Comparison of ENCODE assay signal across 11 cellular contexts in the genomic region with DNA sequence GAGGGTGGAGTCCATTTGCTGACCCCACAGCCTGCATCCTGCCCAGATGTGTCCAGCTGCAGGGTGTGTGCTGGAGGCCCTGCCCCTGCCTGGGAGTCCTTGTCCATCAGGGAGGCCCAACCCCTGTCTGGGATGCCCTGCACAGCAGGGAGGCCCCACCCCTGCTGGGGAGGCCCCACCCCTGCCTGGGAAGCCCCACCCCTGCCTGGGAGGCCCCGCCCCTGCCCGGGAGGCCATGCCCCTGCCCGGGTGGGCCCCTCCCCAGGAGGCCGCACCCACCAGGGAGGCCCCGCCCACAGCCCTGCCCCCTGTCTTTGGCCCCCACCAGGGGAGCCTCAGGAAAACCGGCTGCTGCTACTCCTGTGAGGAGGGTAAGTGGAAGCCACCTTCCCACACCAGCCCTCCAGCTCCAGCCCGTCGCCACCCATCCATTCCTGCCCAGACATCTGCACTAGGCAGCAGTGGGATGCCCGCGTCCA. TPM values are rescaled to one million over a fixed set of nuclear protein-coding genes. Genes with fewer than 3 reads are reported as not detected.
DNase-seq lines count a peak whose midpoint lies in the region; TF ChIP-seq lines count a peak whose summit lies in the region.
"Had no signal": no experiment of that assay in that cellular context is flagged by ENCODE, and none has a peak within 500 bp of the region (broad histone marks: within the 10 kb centered on the region; RNA-seq: fewer than 3 reads in every experiment).

No MANE protein-coding gene starts in this region.

- no peaks in the 10 kb centered on the region for H3K27me3 Mint-ChIP-seq in osteocyte (ENCODE audit: unreplicated experiment)
- H3K27me3 Mint-ChIP-seq: naive B cell had no signal

- no peak overlapping the region for H3K27ac ChIP-seq in WERI-Rb-1
- H3K27ac ChIP-seq: thyroid gland had no signal

- no peak overlapping the region for H3K27ac Mint-ChIP-seq in osteocyte (ENCODE audit: unreplicated experiment)

- peaks cover 12% of the 10 kb centered on the region for H3K4me1 Mint-ChIP-seq in osteocyte (ENCODE audit: unreplicated experiment)

- H3K27me3 ChIP-seq in WERI-Rb-1 (ENCODE audit: insufficient read depth, low read depth, severe bottlenecking): no peaks in the 10 kb centered on the region
- H3K27me3 ChIP-seq: thyroid gland had no signal

- no peak overlapping the region for H3K4me3 ChIP-seq in WERI-Rb-1 (ENCODE audit: low read depth, low read length)
- H3K4me3 ChIP-seq: thyroid gland had no signal

- no peak for TF ChIP-seq CTCF in WERI-Rb-1 (IDR thresholded peaks at IDR 0.05; ENCODE audit: low read depth, low read length)
- TF ChIP-seq CTCF in osteocyte (IDR thresholded peaks at IDR 0.05): no peak

- no peaks in the 10 kb centered on the region for H3K9me3 Mint-ChIP-seq in osteocyte (ENCODE audit: unreplicated experiment)

- peak; percentile 39 for DNase-seq in NCI-H82 (lab: John Stamatoyannopoulos, UW)
- no peak for DNase-seq in NCI-H82 treated with DMSO at 0.1 percent for 48 hours (lab: John Stamatoyannopoulos, UW; ENCODE audit: unreplicated experiment)
- peak; percentile 49 for DNase-seq in WERI-Rb-1
- peak; percentile 14 for DNase-seq in fibroblast of the conjunctiva (ENCODE audit: low read depth)
- DNase-seq in stimulated activated CD8-positive, alpha-beta memory T cell treated with anti-CD3 and anti-CD28 coated beads, Interleukin-4, amount 100 ng/mL, for 48 hours: peak; percentile 80
- DNase-seq in GF-D8 (lab: John Stamatoyannopoulos, UW): no peak
- DNase-seq in SK-N-DZ (ENCODE audit: low spot score): no peak
- DNase-seq in osteocyte (ENCODE audit: extremely low spot score, unreplicated experiment): no peak
- DNase-seq: naive B cell had no signal

- peaks cover 4% of the 10 kb centered on the region for H3K9me3 ChIP-seq in WERI-Rb-1 (ENCODE audit: severe bottlenecking)
- H3K9me3 ChIP-seq: thyroid gland had no signal

- no peaks in the 10 kb centered on the region for H3K36me3 ChIP-seq in WERI-Rb-1
- H3K36me3 ChIP-seq: thyroid gland had no signal

- no peak overlapping the region for H3K4me3 Mint-ChIP-seq in osteocyte (ENCODE audit: unreplicated experiment)

- H3K36me3 Mint-ChIP-seq in osteocyte (ENCODE audit: unreplicated experiment): no peaks in the 10 kb centered on the region

RNA-seq across cellular contexts. Expression of gene MUC5B, which starts 37.2 kb away (rescaled TPM):
- 0.05 TPM in 1 of 2 replicates, not detected in the other for polyA plus RNA-seq in SK-N-DZ (2014; cell fraction: cytosol; rRNA removed)
- polyA plus RNA-seq in SK-N-DZ (2014; cell fraction: nucleus; rRNA removed): not detected in 2 replicates
- total RNA-seq in osteocyte: not detected in 2 replicates
- total RNA-seq: thyroid gland had no signal
- polyA plus RNA-seq: AG04450 had no signal

RNA-seq across cellular contexts. Expression of gene TOLLIP, which starts 49.4 kb away (rescaled TPM):
- polyA plus RNA-seq in SK-N-DZ (2014; cell fraction: cytosol; rRNA removed): 15.3 and 20.2 TPM in 2 replicates
- 11.7 and 13.1 TPM in 2 replicates for polyA plus RNA-seq in SK-N-DZ (2014; cell fraction: nucleus; rRNA removed)
- 63.2 and 71.6 TPM in 2 replicates for total RNA-seq in osteocyte

Comparison
In these comparisons a context has a peak if more than half of its experiments do, and no peak if none do; other contexts are left out.
1. DNase-seq: peak in NCI-H82 (single experiment), WERI-Rb-1 (single experiment), fibroblast of the conjunctiva (single experiment) and stimulated activated CD8-positive, alpha-beta memory T cell treated with anti-CD3 and anti-CD28 coated beads, Interleukin-4, amount 100 ng/mL, for 48 hours (single experiment); none in NCI-H82 treated with DMSO at 0.1 percent for 48 hours (single experiment), GF-D8 (single experiment), SK-N-DZ (single experiment) and osteocyte (single experiment).